ENCODE assay signal across 1 cellular context in genomic region chr14:24271134-24271833, GRCh38.
TF ChIP-seq lines count a peak whose summit lies in the region.

Gene RABGGTA, minus strand, starts transcription at chr14:24271597. Its CDS starts 482 bp downstream, at chr14:24271115.

TF ChIP-seq in HepG2, 621 proteins besides CTCF, POLR2A, EP300 and RAD21 (continued from another document and continues in another):
- TF ChIP-seq MLXIP (CRISPR knock-in tag; IDR thresholded peaks at IDR 0.05; ENCODE audit: borderline replicate concordance) (peak; percentile 90), TEAD2 (CRISPR knock-in tag; IDR thresholded peaks at IDR 0.05) (peak; percentile 96), IKZF4 (CRISPR knock-in tag; IDR thresholded peaks at IDR 0.05; ENCODE audit: borderline replicate concordance, low read depth, not compliant biosample characterization) (peak; percentile 91), HINFP (CRISPR knock-in tag; IDR thresholded peaks at IDR 0.05; ENCODE audit: low read depth) (peak; percentile 92), ZBTB46 (CRISPR knock-in tag; IDR thresholded peaks at IDR 0.05; ENCODE audit: borderline replicate concordance) (peak; percentile 98; the same call in 1 of the 2 replicates), REL (CRISPR knock-in tag; conservative IDR thresholded peaks at IDR 0.05) (peak; percentile 98), ISX (CRISPR knock-in tag; conservative IDR thresholded peaks at IDR 0.05) (peak; percentile 99), JARID2 (CRISPR knock-in tag; IDR thresholded peaks at IDR 0.05; ENCODE audit: insufficient replicate concordance) (no peak), ZKSCAN5 (CRISPR knock-in tag; IDR thresholded peaks at IDR 0.05) (peak; percentile 71), BATF2 (CRISPR knock-in tag; IDR thresholded peaks at IDR 0.05) (peak; percentile 99), ZFP41 (CRISPR knock-in tag; IDR thresholded peaks at IDR 0.05; ENCODE audit: borderline replicate concordance) (peak; percentile 98), CC2D1A (CRISPR knock-in tag; IDR thresholded peaks at IDR 0.05) (peak; percentile 5; the same call in 1 of the 2 replicates), ZBTB42 (CRISPR knock-in tag; IDR thresholded peaks at IDR 0.05) (peak; percentile 88; the same call in 1 of the 2 replicates), TCF7L2 (IDR thresholded peaks at IDR 0.05; ENCODE audit: low read depth, low read length) (no peak), GPBP1L1 (CRISPR knock-in tag; IDR thresholded peaks at IDR 0.05) (no peak), HCFC1 (IDR thresholded peaks at IDR 0.05; ENCODE audit: low read depth, low read length) (peak; percentile 67; the same call in 1 of the 2 replicates), ZKSCAN1 (IDR thresholded peaks at IDR 0.05; ENCODE audit: low read length) (no peak; the same call in 1 of the 2 replicates), ZBTB20 (CRISPR knock-in tag; IDR thresholded peaks at IDR 0.05; ENCODE audit: borderline replicate concordance, low read depth) (peak; percentile 98), ARNT (IDR thresholded peaks at IDR 0.05) (no peak), ZNF670 (CRISPR knock-in tag; IDR thresholded peaks at IDR 0.05; ENCODE audit: borderline replicate concordance) (no peak; the same call in 1 of the 2 replicates), ZFP36L1 (CRISPR knock-in tag; IDR thresholded peaks at IDR 0.05) (peak; percentile 100), ZFY (CRISPR knock-in tag; IDR thresholded peaks at IDR 0.05) (peak; percentile 91), PRDM15 (CRISPR knock-in tag; IDR thresholded peaks at IDR 0.05) (peak; percentile 86), KLF11 (CRISPR knock-in tag; IDR thresholded peaks at IDR 0.05) (peak; percentile 75; the same call in 1 of the 2 replicates), ETV6 (CRISPR knock-in tag; conservative IDR thresholded peaks at IDR 0.05) (peak; percentile 99), CEBPB (IDR thresholded peaks at IDR 0.05; ENCODE audit: borderline replicate concordance, low read depth, low read length) (no peak), ZNF34 (CRISPR knock-in tag; IDR thresholded peaks at IDR 0.05; ENCODE audit: borderline replicate concordance) (peak; percentile 99), ARID3A (IDR thresholded peaks at IDR 0.05; ENCODE audit: low read depth, low read length) (peak; percentile 72), THAP9 (CRISPR knock-in tag; IDR thresholded peaks at IDR 0.05; ENCODE audit: borderline replicate concordance) (peak; percentile 94), ZHX1 (CRISPR knock-in tag; IDR thresholded peaks at IDR 0.05; ENCODE audit: low read depth) (peak; percentile 98), KLF9 (CRISPR knock-in tag; IDR thresholded peaks at IDR 0.05; ENCODE audit: low read depth) (peak; percentile 64; the same call in 1 of the 2 replicates), MATR3 (CRISPR knock-in tag; IDR thresholded peaks at IDR 0.05) (no peak), ZNF75D (CRISPR knock-in tag; IDR thresholded peaks at IDR 0.05; ENCODE audit: borderline replicate concordance) (peak; percentile 87; the same call in 1 of the 2 replicates), NPAS2 (CRISPR knock-in tag; IDR thresholded peaks at IDR 0.05; ENCODE audit: borderline replicate concordance) (no peak), KAT2B (IDR thresholded peaks at IDR 0.05; ENCODE audit: borderline replicate concordance, low read depth, low read length) (no peak), ZNF24 (IDR thresholded peaks at IDR 0.05) (no peak; the same call in 1 of the 2 replicates), ETS1 (CRISPR knock-in tag; IDR thresholded peaks at IDR 0.05) (0 out of 2 replicates have a peak, but pooled peaks have one; percentile 97), ZNF460 (CRISPR knock-in tag; IDR thresholded peaks at IDR 0.05; ENCODE audit: borderline replicate concordance) (no peak)
